In the genomic region with DNA sequence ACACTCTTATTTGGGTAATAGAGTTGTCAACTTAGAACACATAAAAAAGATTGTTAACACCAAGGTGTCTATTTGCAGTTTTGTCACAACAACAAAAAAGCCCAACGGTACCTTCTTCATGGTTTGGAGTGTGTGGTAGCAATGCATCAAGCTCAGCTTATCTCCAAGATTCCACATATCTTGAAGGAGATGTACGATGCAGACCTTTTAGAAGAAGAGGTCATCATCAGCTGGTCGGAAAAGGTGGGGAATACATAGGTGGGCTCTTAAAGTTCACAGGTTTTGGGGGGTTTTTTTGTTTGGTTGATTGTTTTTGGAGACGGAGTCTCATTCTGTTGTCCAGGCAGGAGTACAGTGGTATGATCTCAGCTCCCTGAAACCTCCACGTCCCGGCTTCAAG, we compare ENCODE assay signal across 1 cellular context.
TF ChIP-seq lines count a peak whose summit lies in the region.

No MANE protein-coding gene starts in this region.

TF ChIP-seq in GM12878, 131 proteins besides CTCF, POLR2A, EP300 and RAD21:
- no peak for TF ChIP-seq MEF2B (IDR thresholded peaks at IDR 0.05; ENCODE audit: partially characterized antibody, poor library complexity, severe bottlenecking)
- TF ChIP-seq, protein P1, sequence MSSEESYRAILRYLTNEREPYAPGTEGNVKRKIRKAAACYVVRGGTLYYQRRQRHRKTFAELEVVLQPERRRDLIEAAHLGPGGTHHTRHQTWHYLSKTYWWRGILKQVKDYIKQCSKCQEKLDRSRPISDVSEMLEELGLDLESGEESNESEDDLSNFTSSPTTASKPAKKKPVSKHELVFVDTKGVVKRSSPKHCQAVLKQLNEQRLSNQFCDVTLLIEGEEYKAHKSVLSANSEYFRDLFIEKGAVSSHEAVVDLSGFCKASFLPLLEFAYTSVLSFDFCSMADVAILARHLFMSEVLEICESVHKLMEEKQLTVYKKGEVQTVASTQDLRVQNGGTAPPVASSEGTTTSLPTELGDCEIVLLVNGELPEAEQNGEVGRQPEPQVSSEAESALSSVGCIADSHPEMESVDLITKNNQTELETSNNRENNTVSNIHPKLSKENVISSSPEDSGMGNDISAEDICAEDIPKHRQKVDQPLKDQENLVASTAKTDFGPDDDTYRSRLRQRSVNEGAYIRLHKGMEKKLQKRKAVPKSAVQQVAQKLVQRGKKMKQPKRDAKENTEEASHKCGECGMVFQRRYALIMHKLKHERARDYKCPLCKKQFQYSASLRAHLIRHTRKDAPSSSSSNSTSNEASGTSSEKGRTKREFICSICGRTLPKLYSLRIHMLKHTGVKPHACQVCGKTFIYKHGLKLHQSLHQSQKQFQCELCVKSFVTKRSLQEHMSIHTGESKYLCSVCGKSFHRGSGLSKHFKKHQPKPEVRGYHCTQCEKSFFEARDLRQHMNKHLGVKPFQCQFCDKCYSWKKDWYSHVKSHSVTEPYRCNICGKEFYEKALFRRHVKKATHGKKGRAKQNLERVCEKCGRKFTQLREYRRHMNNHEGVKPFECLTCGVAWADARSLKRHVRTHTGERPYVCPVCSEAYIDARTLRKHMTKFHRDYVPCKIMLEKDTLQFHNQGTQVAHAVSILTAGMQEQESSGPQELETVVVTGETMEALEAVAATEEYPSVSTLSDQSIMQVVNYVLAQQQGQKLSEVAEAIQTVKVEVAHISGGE (CRISPR knock-in tag; IDR thresholded peaks at IDR 0.05) = no peak
- no peak for TF ChIP-seq CBX5 (IDR thresholded peaks at IDR 0.05; ENCODE audit: low read depth)
- TF ChIP-seq, protein P2, sequence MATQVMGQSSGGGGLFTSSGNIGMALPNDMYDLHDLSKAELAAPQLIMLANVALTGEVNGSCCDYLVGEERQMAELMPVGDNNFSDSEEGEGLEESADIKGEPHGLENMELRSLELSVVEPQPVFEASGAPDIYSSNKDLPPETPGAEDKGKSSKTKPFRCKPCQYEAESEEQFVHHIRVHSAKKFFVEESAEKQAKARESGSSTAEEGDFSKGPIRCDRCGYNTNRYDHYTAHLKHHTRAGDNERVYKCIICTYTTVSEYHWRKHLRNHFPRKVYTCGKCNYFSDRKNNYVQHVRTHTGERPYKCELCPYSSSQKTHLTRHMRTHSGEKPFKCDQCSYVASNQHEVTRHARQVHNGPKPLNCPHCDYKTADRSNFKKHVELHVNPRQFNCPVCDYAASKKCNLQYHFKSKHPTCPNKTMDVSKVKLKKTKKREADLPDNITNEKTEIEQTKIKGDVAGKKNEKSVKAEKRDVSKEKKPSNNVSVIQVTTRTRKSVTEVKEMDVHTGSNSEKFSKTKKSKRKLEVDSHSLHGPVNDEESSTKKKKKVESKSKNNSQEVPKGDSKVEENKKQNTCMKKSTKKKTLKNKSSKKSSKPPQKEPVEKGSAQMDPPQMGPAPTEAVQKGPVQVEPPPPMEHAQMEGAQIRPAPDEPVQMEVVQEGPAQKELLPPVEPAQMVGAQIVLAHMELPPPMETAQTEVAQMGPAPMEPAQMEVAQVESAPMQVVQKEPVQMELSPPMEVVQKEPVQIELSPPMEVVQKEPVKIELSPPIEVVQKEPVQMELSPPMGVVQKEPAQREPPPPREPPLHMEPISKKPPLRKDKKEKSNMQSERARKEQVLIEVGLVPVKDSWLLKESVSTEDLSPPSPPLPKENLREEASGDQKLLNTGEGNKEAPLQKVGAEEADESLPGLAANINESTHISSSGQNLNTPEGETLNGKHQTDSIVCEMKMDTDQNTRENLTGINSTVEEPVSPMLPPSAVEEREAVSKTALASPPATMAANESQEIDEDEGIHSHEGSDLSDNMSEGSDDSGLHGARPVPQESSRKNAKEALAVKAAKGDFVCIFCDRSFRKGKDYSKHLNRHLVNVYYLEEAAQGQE (IDR thresholded peaks at IDR 0.05; ENCODE audit: low read depth, low read length) = no peak
- no peak for TF ChIP-seq FOXK2 (IDR thresholded peaks at IDR 0.05)
- 0 out of 3 replicates have a peak, but pooled peaks have one; percentile 24 for TF ChIP-seq POU2F2 (IDR thresholded peaks at IDR 0.05; ENCODE audit: borderline replicate concordance, low read depth, low read length)
- peak; percentile 72 for TF ChIP-seq POLR2AphosphoS5 (IDR thresholded peaks at IDR 0.05; ENCODE audit: low read length)
- TF ChIP-seq, protein P3, sequence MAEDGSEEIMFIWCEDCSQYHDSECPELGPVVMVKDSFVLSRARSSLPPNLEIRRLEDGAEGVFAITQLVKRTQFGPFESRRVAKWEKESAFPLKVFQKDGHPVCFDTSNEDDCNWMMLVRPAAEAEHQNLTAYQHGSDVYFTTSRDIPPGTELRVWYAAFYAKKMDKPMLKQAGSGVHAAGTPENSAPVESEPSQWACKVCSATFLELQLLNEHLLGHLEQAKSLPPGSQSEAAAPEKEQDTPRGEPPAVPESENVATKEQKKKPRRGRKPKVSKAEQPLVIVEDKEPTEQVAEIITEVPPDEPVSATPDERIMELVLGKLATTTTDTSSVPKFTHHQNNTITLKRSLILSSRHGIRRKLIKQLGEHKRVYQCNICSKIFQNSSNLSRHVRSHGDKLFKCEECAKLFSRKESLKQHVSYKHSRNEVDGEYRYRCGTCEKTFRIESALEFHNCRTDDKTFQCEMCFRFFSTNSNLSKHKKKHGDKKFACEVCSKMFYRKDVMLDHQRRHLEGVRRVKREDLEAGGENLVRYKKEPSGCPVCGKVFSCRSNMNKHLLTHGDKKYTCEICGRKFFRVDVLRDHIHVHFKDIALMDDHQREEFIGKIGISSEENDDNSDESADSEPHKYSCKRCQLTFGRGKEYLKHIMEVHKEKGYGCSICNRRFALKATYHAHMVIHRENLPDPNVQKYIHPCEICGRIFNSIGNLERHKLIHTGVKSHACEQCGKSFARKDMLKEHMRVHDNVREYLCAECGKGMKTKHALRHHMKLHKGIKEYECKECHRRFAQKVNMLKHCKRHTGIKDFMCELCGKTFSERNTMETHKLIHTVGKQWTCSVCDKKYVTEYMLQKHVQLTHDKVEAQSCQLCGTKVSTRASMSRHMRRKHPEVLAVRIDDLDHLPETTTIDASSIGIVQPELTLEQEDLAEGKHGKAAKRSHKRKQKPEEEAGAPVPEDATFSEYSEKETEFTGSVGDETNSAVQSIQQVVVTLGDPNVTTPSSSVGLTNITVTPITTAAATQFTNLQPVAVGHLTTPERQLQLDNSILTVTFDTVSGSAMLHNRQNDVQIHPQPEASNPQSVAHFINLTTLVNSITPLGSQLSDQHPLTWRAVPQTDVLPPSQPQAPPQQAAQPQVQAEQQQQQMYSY (CRISPR knock-in tag; IDR thresholded peaks at IDR 0.05) = no peak
- TF ChIP-seq JUNB (IDR thresholded peaks at IDR 0.05) = no peak
- TF ChIP-seq ESRRA (IDR thresholded peaks at IDR 0.05; ENCODE audit: low read length) = no peak
